Comparison of ENCODE assay signal across 1 cellular context in the genomic region with DNA sequence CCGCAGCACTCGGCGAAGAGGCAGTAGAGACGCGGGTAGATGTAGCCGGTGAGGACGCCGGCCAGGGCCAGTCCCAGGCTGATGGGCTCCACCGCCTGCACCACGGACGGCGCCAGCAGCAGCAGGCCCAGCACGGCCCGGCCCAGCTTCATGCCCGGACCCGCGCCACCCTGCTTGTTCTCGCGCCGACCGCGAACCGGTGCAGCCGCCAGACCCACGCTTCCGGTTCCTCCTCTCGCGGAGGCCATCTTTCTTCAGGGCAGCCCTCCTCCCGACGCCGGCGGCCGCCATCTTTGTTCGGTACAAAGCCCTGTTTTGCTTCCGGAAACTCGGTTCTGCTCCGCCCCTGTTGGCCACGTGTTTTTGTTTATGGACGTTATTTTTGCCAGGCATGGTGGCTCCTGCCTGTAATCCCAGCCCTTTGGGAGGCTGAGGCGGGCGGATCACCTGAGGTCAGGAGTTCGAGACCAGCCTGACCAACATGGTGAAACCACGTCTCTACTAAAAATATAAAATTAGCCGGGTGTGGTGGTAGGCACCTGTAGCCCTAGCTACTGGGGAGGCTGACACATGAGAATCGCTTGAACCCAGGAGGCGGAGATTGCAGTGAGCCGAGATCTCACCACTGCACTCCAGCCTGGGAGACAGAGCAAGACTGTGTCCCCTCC.
TF ChIP-seq lines count a peak whose summit lies in the region.

A gene with protein sequence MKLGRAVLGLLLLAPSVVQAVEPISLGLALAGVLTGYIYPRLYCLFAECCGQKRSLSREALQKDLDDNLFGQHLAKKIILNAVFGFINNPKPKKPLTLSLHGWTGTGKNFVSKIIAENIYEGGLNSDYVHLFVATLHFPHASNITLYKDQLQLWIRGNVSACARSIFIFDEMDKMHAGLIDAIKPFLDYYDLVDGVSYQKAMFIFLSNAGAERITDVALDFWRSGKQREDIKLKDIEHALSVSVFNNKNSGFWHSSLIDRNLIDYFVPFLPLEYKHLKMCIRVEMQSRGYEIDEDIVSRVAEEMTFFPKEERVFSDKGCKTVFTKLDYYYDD (minus strand): TSS at position 203 of the 668 bp plus-strand sequence. CDS start 51 bp downstream, at position 152.

TF ChIP-seq in SK-N-SH, 30 proteins besides CTCF, POLR2A, EP300 and RAD21 (continued from another document):
- TF ChIP-seq, protein P1, sequence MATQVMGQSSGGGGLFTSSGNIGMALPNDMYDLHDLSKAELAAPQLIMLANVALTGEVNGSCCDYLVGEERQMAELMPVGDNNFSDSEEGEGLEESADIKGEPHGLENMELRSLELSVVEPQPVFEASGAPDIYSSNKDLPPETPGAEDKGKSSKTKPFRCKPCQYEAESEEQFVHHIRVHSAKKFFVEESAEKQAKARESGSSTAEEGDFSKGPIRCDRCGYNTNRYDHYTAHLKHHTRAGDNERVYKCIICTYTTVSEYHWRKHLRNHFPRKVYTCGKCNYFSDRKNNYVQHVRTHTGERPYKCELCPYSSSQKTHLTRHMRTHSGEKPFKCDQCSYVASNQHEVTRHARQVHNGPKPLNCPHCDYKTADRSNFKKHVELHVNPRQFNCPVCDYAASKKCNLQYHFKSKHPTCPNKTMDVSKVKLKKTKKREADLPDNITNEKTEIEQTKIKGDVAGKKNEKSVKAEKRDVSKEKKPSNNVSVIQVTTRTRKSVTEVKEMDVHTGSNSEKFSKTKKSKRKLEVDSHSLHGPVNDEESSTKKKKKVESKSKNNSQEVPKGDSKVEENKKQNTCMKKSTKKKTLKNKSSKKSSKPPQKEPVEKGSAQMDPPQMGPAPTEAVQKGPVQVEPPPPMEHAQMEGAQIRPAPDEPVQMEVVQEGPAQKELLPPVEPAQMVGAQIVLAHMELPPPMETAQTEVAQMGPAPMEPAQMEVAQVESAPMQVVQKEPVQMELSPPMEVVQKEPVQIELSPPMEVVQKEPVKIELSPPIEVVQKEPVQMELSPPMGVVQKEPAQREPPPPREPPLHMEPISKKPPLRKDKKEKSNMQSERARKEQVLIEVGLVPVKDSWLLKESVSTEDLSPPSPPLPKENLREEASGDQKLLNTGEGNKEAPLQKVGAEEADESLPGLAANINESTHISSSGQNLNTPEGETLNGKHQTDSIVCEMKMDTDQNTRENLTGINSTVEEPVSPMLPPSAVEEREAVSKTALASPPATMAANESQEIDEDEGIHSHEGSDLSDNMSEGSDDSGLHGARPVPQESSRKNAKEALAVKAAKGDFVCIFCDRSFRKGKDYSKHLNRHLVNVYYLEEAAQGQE (IDR thresholded peaks at IDR 0.05; ENCODE audit: low read depth, low read length), result no peak
- TF ChIP-seq RFX5 (IDR thresholded peaks at IDR 0.05; ENCODE audit: low read length), result no peak
- peak; percentile 97 for TF ChIP-seq MXI1 (IDR thresholded peaks at IDR 0.05; ENCODE audit: low read depth, low read length)
- TF ChIP-seq, protein P2, sequence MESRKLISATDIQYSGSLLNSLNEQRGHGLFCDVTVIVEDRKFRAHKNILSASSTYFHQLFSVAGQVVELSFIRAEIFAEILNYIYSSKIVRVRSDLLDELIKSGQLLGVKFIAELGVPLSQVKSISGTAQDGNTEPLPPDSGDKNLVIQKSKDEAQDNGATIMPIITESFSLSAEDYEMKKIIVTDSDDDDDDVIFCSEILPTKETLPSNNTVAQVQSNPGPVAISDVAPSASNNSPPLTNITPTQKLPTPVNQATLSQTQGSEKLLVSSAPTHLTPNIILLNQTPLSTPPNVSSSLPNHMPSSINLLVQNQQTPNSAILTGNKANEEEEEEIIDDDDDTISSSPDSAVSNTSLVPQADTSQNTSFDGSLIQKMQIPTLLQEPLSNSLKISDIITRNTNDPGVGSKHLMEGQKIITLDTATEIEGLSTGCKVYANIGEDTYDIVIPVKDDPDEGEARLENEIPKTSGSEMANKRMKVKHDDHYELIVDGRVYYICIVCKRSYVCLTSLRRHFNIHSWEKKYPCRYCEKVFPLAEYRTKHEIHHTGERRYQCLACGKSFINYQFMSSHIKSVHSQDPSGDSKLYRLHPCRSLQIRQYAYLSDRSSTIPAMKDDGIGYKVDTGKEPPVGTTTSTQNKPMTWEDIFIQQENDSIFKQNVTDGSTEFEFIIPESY (IDR thresholded peaks at IDR 0.05; ENCODE audit: borderline replicate concordance, low read depth), result peak; percentile 96
- TF ChIP-seq, protein P3, sequence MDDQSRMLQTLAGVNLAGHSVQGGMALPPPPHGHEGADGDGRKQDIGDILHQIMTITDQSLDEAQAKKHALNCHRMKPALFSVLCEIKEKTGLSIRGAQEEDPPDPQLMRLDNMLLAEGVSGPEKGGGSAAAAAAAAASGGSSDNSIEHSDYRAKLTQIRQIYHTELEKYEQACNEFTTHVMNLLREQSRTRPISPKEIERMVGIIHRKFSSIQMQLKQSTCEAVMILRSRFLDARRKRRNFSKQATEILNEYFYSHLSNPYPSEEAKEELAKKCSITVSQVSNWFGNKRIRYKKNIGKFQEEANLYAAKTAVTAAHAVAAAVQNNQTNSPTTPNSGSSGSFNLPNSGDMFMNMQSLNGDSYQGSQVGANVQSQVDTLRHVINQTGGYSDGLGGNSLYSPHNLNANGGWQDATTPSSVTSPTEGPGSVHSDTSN (IDR thresholded peaks at IDR 0.05), result 0 out of 2 replicates have a peak, but pooled peaks have one; percentile 15
- no peak for TF ChIP-seq MEF2A (IDR thresholded peaks at IDR 0.05; ENCODE audit: borderline replicate concordance, low read depth)
- TF ChIP-seq FOXM1 (IDR thresholded peaks at IDR 0.05; ENCODE audit: low read depth), result no peak
- TF ChIP-seq POLR2AphosphoS5 (IDR thresholded peaks at IDR 0.05; ENCODE audit: low read depth, low read length), result peak; percentile 88
